Comparison of ENCODE assay signal across 1 cellular context in the genomic region with DNA sequence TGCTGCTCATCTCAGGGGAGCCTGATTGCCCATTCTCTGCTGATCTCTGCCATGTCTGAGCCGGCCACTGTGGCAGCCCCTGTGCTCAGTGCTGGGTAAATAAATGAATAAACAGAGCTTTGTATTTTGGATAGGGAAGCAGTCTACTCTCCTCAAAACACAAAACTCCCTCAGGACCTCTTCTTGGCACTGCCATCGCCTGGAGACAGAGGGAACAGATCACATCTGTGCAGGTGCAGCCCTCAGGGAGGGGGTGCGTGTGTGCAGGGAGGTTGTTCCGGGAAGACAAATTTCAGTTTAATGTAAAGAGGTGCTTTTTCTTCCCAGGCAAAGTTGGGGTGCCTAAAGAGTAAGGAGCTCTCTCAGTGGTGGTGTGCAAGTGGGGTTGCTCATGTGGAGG.
TF ChIP-seq lines count a peak whose summit lies in the region.

No MANE protein-coding gene starts in this region.

TF ChIP-seq in HCT116, 20 proteins besides CTCF, POLR2A, EP300 and RAD21 (continued from another document):
- no peak for TF ChIP-seq SRF (IDR thresholded peaks at IDR 0.05; ENCODE audit: low read depth)
- no peak for TF ChIP-seq MAX (IDR thresholded peaks at IDR 0.05)
- no peak for TF ChIP-seq EGR1 (IDR thresholded peaks at IDR 0.05; ENCODE audit: low read depth)
- no peak for TF ChIP-seq TCF7L2 (IDR thresholded peaks at IDR 0.05; ENCODE audit: borderline replicate concordance, extremely low read depth, insufficient read depth, insufficient read length)
- no peak for TF ChIP-seq SP1 (IDR thresholded peaks at IDR 0.05; ENCODE audit: low read depth)
- TF ChIP-seq SIN3A (IDR thresholded peaks at IDR 0.05; ENCODE audit: low read depth), result no peak
- TF ChIP-seq YY1 (IDR thresholded peaks at IDR 0.05; ENCODE audit: extremely low read depth, insufficient replicate concordance, low read depth, low read length), result no peak
